8 cellular contexts compared by ENCODE assay signal in the genomic region with DNA sequence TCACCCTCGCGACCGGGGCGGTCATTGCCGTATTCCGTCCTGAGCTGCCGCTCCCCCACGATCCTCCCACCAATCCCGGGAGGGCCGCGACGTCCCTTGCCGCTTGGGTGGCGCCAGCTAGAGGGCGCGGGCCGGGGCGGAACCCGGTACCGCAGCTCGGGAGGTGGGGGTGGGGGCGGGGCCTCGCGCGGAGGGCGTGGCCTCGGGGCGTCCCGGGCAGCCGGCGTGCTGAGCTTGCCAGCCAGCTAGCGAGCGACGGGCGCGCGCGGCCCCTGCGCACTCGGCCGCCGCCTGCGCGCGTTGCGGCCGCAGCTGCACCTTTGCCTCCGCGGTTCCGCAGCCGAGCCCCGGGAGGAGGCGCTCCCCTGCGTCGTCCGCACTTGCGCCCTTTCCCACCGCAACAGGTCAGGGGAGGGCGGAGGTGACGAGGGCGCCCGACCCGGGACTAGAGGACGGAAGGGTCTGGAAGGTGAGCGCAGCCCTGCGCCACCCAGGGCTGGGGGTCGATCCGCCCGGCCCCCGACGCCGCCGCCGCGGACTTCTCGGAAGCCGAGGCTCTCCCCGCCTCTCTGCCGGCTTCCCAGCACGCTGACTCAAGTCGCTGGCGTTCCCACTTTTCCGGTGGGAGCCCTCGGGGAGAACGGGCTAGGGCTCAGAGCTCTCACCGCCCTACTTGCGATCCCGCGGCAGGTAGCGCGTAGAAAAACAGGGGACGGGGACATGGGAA. TPM values are rescaled to one million over a fixed set of nuclear protein-coding genes. Genes with fewer than 3 reads are reported as not detected.
DNase-seq lines count a peak whose midpoint lies in the region; ATAC-seq and TF ChIP-seq lines count a peak whose summit lies in the region.

A gene with protein sequence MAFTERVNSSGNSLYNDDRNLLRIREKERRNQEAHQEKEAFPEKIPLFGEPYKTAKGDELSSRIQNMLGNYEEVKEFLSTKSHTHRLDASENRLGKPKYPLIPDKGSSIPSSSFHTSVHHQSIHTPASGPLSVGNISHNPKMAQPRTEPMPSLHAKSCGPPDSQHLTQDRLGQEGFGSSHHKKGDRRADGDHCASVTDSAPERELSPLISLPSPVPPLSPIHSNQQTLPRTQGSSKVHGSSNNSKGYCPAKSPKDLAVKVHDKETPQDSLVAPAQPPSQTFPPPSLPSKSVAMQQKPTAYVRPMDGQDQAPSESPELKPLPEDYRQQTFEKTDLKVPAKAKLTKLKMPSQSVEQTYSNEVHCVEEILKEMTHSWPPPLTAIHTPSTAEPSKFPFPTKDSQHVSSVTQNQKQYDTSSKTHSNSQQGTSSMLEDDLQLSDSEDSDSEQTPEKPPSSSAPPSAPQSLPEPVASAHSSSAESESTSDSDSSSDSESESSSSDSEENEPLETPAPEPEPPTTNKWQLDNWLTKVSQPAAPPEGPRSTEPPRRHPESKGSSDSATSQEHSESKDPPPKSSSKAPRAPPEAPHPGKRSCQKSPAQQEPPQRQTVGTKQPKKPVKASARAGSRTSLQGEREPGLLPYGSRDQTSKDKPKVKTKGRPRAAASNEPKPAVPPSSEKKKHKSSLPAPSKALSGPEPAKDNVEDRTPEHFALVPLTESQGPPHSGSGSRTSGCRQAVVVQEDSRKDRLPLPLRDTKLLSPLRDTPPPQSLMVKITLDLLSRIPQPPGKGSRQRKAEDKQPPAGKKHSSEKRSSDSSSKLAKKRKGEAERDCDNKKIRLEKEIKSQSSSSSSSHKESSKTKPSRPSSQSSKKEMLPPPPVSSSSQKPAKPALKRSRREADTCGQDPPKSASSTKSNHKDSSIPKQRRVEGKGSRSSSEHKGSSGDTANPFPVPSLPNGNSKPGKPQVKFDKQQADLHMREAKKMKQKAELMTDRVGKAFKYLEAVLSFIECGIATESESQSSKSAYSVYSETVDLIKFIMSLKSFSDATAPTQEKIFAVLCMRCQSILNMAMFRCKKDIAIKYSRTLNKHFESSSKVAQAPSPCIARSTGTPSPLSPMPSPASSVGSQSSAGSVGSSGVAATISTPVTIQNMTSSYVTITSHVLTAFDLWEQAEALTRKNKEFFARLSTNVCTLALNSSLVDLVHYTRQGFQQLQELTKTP (plus strand): TSS at position 240 of the 727 bp plus-strand sequence. CDS start 13,523 bp downstream, outside the sequence.

- TF ChIP-seq CTCF in WTC11 (IDR thresholded peaks at IDR 0.05), result no peak
- peak; percentile 32 for TF ChIP-seq CTCF in cardiac fibroblast (IDR thresholded peaks at IDR 0.05; ENCODE audit: low read depth, low read length)

- H3K27ac Mint-ChIP-seq in WTC11, result peak within 1 kb of the TSS; percentile 95

- H3K4me1 Mint-ChIP-seq in WTC11, result peaks cover 43% of the 10 kb centered on the region

- H3K27me3 Mint-ChIP-seq in WTC11 (ENCODE audit: low read depth), result no peaks in the 10 kb centered on the region

- peak within 1 kb of the TSS; percentile 81 for H3K4me3 Mint-ChIP-seq in WTC11

- ATAC-seq in GM18909 (IDR thresholded peaks at IDR 0.05; ENCODE audit: poor library complexity, unreplicated experiment) (peak; percentile 60), HG03159 (IDR thresholded peaks at IDR 0.05; ENCODE audit: unreplicated experiment) (peak; percentile 41), WTC11 (peak; percentile 84)

- no peaks in the 10 kb centered on the region for H3K36me3 Mint-ChIP-seq in WTC11

- POLR2A ChIA-PET in WTC11 (lab: Charles Lee), result interaction anchor here (0.6 to 4.3 kb wide), 21 partner anchors 8 to 285 kb away, joined by 3 to 53 read pairs (median 3); no protein-coding TSS in a partner anchor

- CTCF ChIA-PET in WTC11 (lab: Charles Lee), result interaction anchor here (0.6 to 4.5 kb wide), 35 partner anchors 10 to 712 kb away, joined by 3 to 64 read pairs (median 5); a partner anchor contains a TSS

- DNase-seq in AG08395 (ENCODE audit: low spot score), result peak; percentile 96
- peak; percentile 68 for DNase-seq in NCI-H2227 treated with DMSO at 0.1 percent for 48 hours (lab: John Stamatoyannopoulos, UW)
- DNase-seq in WTC11 (ENCODE audit: low spot score), result peak; percentile 93
- DNase-seq in cardiac fibroblast (ENCODE audit: low read depth in 2 of 2), result peak; percentile 91 to 96
- peak; percentile 88 for DNase-seq in iris pigment epithelial cell (ENCODE audit: low read depth)
- peak; percentile 73 to 87 (median 84) for DNase-seq in stimulated activated CD4-positive, alpha-beta T cell treated with anti-CD3 and anti-CD28 coated beads, Interleukin-12 subunit alpha, Interleukin-12 subunit beta, amount 100 ng/mL, for 48 hours (ENCODE audit: low read depth in 2 of 3, low spot score in 1 of 3)

- H3K9me3 Mint-ChIP-seq in WTC11, result no peaks in the 10 kb centered on the region

- H3K4me3 ChIP-seq in cardiac fibroblast (replicated peaks in 1 of 2; ENCODE audit: low read depth in 2 of 2, low read length in 2 of 2), result peak within 1 kb of the TSS; percentile 89 to 90

TF ChIP-seq in WTC11, 78 proteins besides CTCF, POLR2A, EP300 and RAD21 (continues in another document):
- TF ChIP-seq, protein P1, sequence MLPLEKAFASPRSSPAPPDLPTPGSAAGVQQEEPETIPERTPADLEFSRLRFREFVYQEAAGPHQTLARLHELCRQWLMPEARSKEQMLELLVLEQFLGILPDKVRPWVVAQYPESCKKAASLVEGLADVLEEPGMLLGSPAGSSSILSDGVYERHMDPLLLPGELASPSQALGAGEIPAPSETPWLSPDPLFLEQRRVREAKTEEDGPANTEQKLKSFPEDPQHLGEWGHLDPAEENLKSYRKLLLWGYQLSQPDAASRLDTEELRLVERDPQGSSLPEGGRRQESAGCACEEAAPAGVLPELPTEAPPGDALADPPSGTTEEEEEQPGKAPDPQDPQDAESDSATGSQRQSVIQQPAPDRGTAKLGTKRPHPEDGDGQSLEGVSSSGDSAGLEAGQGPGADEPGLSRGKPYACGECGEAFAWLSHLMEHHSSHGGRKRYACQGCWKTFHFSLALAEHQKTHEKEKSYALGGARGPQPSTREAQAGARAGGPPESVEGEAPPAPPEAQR (CRISPR knock-in tag; IDR thresholded peaks at IDR 0.05), result no peak
- TF ChIP-seq, protein P2, sequence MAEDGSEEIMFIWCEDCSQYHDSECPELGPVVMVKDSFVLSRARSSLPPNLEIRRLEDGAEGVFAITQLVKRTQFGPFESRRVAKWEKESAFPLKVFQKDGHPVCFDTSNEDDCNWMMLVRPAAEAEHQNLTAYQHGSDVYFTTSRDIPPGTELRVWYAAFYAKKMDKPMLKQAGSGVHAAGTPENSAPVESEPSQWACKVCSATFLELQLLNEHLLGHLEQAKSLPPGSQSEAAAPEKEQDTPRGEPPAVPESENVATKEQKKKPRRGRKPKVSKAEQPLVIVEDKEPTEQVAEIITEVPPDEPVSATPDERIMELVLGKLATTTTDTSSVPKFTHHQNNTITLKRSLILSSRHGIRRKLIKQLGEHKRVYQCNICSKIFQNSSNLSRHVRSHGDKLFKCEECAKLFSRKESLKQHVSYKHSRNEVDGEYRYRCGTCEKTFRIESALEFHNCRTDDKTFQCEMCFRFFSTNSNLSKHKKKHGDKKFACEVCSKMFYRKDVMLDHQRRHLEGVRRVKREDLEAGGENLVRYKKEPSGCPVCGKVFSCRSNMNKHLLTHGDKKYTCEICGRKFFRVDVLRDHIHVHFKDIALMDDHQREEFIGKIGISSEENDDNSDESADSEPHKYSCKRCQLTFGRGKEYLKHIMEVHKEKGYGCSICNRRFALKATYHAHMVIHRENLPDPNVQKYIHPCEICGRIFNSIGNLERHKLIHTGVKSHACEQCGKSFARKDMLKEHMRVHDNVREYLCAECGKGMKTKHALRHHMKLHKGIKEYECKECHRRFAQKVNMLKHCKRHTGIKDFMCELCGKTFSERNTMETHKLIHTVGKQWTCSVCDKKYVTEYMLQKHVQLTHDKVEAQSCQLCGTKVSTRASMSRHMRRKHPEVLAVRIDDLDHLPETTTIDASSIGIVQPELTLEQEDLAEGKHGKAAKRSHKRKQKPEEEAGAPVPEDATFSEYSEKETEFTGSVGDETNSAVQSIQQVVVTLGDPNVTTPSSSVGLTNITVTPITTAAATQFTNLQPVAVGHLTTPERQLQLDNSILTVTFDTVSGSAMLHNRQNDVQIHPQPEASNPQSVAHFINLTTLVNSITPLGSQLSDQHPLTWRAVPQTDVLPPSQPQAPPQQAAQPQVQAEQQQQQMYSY (CRISPR knock-in tag; IDR thresholded peaks at IDR 0.05), result no peak
- TF ChIP-seq ZNF219 (CRISPR knock-in tag; IDR thresholded peaks at IDR 0.05; ENCODE audit: borderline replicate concordance) (no peak), ZNF396 (CRISPR knock-in tag; IDR thresholded peaks at IDR 0.05; ENCODE audit: borderline replicate concordance) (no peak), TEAD1 (CRISPR knock-in tag; IDR thresholded peaks at IDR 0.05) (peak; percentile 30; the same call in 1 of the 2 replicates), CREM (CRISPR knock-in tag; IDR thresholded peaks at IDR 0.05) (peak; percentile 66; the same call in 1 of the 2 replicates), RELA (CRISPR knock-in tag; IDR thresholded peaks at IDR 0.05; ENCODE audit: borderline replicate concordance) (0 out of 2 replicates have a peak, but pooled peaks have one; percentile 45), ELF4 (CRISPR knock-in tag; IDR thresholded peaks at IDR 0.05; ENCODE audit: low read depth) (0 out of 2 replicates have a peak, but pooled peaks have one; percentile 21), CREB1 (CRISPR knock-in tag; IDR thresholded peaks at IDR 0.05) (no peak), NR2C2 (CRISPR knock-in tag; IDR thresholded peaks at IDR 0.05) (no peak)
- TF ChIP-seq, protein P3, sequence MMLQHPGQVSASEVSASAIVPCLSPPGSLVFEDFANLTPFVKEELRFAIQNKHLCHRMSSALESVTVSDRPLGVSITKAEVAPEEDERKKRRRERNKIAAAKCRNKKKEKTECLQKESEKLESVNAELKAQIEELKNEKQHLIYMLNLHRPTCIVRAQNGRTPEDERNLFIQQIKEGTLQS (CRISPR knock-in tag; conservative IDR thresholded peaks at IDR 0.05), result no peak
- TF ChIP-seq, protein P4, sequence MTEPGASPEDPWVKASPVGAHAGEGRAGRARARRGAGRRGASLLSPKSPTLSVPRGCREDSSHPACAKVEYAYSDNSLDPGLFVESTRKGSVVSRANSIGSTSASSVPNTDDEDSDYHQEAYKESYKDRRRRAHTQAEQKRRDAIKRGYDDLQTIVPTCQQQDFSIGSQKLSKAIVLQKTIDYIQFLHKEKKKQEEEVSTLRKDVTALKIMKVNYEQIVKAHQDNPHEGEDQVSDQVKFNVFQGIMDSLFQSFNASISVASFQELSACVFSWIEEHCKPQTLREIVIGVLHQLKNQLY (CRISPR knock-in tag; IDR thresholded peaks at IDR 0.05), result no peak
- TF ChIP-seq, protein P5, sequence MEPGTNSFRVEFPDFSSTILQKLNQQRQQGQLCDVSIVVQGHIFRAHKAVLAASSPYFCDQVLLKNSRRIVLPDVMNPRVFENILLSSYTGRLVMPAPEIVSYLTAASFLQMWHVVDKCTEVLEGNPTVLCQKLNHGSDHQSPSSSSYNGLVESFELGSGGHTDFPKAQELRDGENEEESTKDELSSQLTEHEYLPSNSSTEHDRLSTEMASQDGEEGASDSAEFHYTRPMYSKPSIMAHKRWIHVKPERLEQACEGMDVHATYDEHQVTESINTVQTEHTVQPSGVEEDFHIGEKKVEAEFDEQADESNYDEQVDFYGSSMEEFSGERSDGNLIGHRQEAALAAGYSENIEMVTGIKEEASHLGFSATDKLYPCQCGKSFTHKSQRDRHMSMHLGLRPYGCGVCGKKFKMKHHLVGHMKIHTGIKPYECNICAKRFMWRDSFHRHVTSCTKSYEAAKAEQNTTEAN (CRISPR knock-in tag; IDR thresholded peaks at IDR 0.05), result no peak

RNA-seq across cellular contexts. Expression of the gene that starts here (rescaled TPM):
- total RNA-seq in WTC11 (2021), result 72.6 to 93.4 TPM (median 83.9 TPM) in 3 replicates

Comparison
In these comparisons a context has a peak if more than half of its experiments do, and no peak if none do; other contexts are left out.
1. Peak in every context shown above with its lines: DNase-seq, ATAC-seq and H3K4me3 ChIP-seq.